10 cellular contexts compared by ENCODE assay signal in genomic region chr2:28102455-28102874, GRCh38.
DNase-seq lines count a peak whose midpoint lies in the region; ATAC-seq, FAIRE-seq and TF ChIP-seq lines count a peak whose summit lies in the region.
"Had no signal": no experiment of that assay in that cellular context is flagged by ENCODE, and none has a peak within 500 bp of the region (broad histone marks: within the 10 kb centered on the region; RNA-seq: fewer than 3 reads in every experiment).

No MANE protein-coding gene starts in this region.

- peak overlapping the region in 1 of 4 donors; percentile 50 for H3K27ac ChIP-seq in pancreas
- H3K27ac ChIP-seq in kidney (ENCODE audit: low read depth in 2 of 2, low read length in 2 of 2): peak overlapping the region in 1 of 2 donors; percentile 8

- no peak overlapping the region for H3K9ac ChIP-seq in kidney (ENCODE audit: low read length in 2 of 2)

- ATAC-seq in pancreas (peak in 3 of 4 donors; percentile 69 to 88 (median 71)), HG02884 (IDR thresholded peaks at IDR 0.05; ENCODE audit: unreplicated experiment) (no peak)

- no peak for TF ChIP-seq CTCF in AG09319 (IDR thresholded peaks at IDR 0.05; ENCODE audit: low read depth, low read length)
- TF ChIP-seq CTCF in pancreas (IDR thresholded peaks at IDR 0.05): no peak
- no peak for TF ChIP-seq CTCF in kidney (IDR thresholded peaks at IDR 0.05; ENCODE audit: borderline replicate concordance, extremely low read depth, insufficient read depth)

- intact Hi-C loops in pancreas (cut with DNase I) (no loop called here), kidney (cut with DNase I) (no loop called here)

- H3K4me1 ChIP-seq in pancreas (peaks cover 0 to 11% (median 0%) of the 10 kb centered on the region in 3 donors), kidney (ENCODE audit: control insufficient read depth in 1 of 2, insufficient read depth in 1 of 2, low read depth in 1 of 2, low read length in 2 of 2) (no peaks in the 10 kb centered on the region)

- no peak overlapping the region for H3K4me3 ChIP-seq in pancreas
- no peak overlapping the region for H3K4me3 ChIP-seq in kidney (ENCODE audit: low read length in 2 of 2)

- no peaks in the 10 kb centered on the region for H3K9me3 ChIP-seq in pancreas
- no peaks in the 10 kb centered on the region for H3K9me3 ChIP-seq in kidney (ENCODE audit: control insufficient read depth in 1 of 2, low read length in 2 of 2)

- FAIRE-seq in pancreas (lab: Jason Lieb, UNC) (no peak), kidney (lab: Jason Lieb, UNC) (no peak)

- H3K27me3 ChIP-seq in pancreas: no peaks in the 10 kb centered on the region

- 86 to 91% methylated on average over 1 of the region's 1 CpG for WGBS in pancreas, 2 donors

- no peaks in the 10 kb centered on the region for H3K36me3 ChIP-seq in pancreas
- H3K36me3 ChIP-seq in kidney (ENCODE audit: control insufficient read depth in 1 of 2, insufficient read depth in 2 of 2, low read length in 2 of 2): no peaks in the 10 kb centered on the region

- DNase-seq in AG09319 (ENCODE audit: extremely low read depth, low read depth): peak; percentile 57
- peak; percentile 9 to 44 for DNase-seq in NCI-H446 (lab: John Stamatoyannopoulos, UW)
- DNase-seq in fibroblast of gingiva (ENCODE audit: low read depth): peak; percentile 78
- DNase-seq in pancreas: no peak
- no peak for DNase-seq in kidney
- DNase-seq in amygdala (lab: John Stamatoyannopoulos, UW): no peak
- DNase-seq in NCI-H1092 treated with DMSO at 0.1 percent for 48 hours (lab: John Stamatoyannopoulos, UW): no peak
- DNase-seq: caudate nucleus; CD4-positive, alpha-beta T cell had no signal

Comparison
In these comparisons a context has a peak if more than half of its experiments do, and no peak if none do; other contexts are left out.
1. DNase-seq: peak in AG09319 (single experiment), NCI-H446 (2 of 2) and fibroblast of gingiva (single experiment); none in pancreas (0 of 6), kidney (single experiment), amygdala (0 of 56) and NCI-H1092 treated with DMSO at 0.1 percent for 48 hours (single experiment).